Comparison of ENCODE assay signal across 8 cellular contexts in genomic region chr22:41448189-41448808, GRCh38. TPM values are rescaled to one million over a fixed set of nuclear protein-coding genes. Genes with fewer than 3 reads are reported as not detected.
DNase-seq lines count a peak whose midpoint lies in the region; ATAC-seq and TF ChIP-seq lines count a peak whose summit lies in the region.

No MANE protein-coding gene starts in this region.

- peak overlapping the region; percentile 99 for H3K27ac ChIP-seq in vagina

- H3K4me3 ChIP-seq in astrocyte of the cerebellum (ENCODE audit: low read depth, low read length) (peak overlapping the region; percentile 100), vagina (peak overlapping the region; percentile 91 to 95)

- peak; percentile 13 to 96 for TF ChIP-seq POLR2A in vagina (IDR thresholded peaks at IDR 0.05)

- peaks cover 7% of the 10 kb centered on the region for H3K4me1 ChIP-seq in vagina

- no peak for TF ChIP-seq CTCF in GM13977 (IDR thresholded peaks at IDR 0.05; ENCODE audit: extremely low read depth, insufficient read depth, missing control alignments)
- TF ChIP-seq CTCF in astrocyte of the cerebellum (IDR thresholded peaks at IDR 0.05; ENCODE audit: low read depth, low read length, missing control alignments) = no peak
- TF ChIP-seq CTCF in vagina (IDR thresholded peaks at IDR 0.05) = no peak

- H3K9me3 ChIP-seq in vagina = no peaks in the 10 kb centered on the region

- intact Hi-C loops in vagina (cut with DNase I) = no loop called here

- no peaks in the 10 kb centered on the region for H3K27me3 ChIP-seq in vagina

- peak; percentile 37 for ATAC-seq in HG02970 (IDR thresholded peaks at IDR 0.05; ENCODE audit: low FRiP score, unreplicated experiment)

- H3K36me3 ChIP-seq in vagina = no peaks in the 10 kb centered on the region

- DNase-seq in GM13977 (ENCODE audit: low spot score) = peak; percentile 91
- DNase-seq in NCI-H2029 (lab: John Stamatoyannopoulos, UW) = peak; percentile 97
- DNase-seq in T-helper 9 cell = peak; percentile 80
- peak; percentile 99 for DNase-seq in astrocyte of the cerebellum (ENCODE audit: low read depth)
- DNase-seq in hepatic stellate cell (ENCODE audit: low spot score) = peak; percentile 98
- peak; percentile 100 for DNase-seq in putamen (ENCODE audit: low spot score)
- peak in 1 of 2 donors; percentile 100 for DNase-seq in vagina (ENCODE audit: extremely low spot score in 2 of 2)

- in situ Hi-C loops in GM13977 (cut with MboI; ENCODE audit: low pct_unique_long_range_greater_than_20kb, low sequenced_read_pairs, unreplicated experiment) = no loop called here
- in situ Hi-C loops in astrocyte of the cerebellum (cut with HindIII; ENCODE audit: low sequenced_read_pairs) = loop anchor here (5.0 kb wide), 1 partner anchor 39 kb away; no protein-coding TSS in a partner anchor

RNA-seq across cellular contexts. Expression of gene TOB2, which starts 1.7 kb away (rescaled TPM):
- 34.9 TPM for total RNA-seq in vagina

RNA-seq across cellular contexts. Expression of gene PHF5A, which starts 20.2 kb away (rescaled TPM):
- 35.4 TPM for total RNA-seq in vagina

RNA-seq across cellular contexts. Expression of gene ACO2, which starts 20.6 kb away (rescaled TPM):
- total RNA-seq in vagina = 78.6 TPM
